In the genomic region with DNA sequence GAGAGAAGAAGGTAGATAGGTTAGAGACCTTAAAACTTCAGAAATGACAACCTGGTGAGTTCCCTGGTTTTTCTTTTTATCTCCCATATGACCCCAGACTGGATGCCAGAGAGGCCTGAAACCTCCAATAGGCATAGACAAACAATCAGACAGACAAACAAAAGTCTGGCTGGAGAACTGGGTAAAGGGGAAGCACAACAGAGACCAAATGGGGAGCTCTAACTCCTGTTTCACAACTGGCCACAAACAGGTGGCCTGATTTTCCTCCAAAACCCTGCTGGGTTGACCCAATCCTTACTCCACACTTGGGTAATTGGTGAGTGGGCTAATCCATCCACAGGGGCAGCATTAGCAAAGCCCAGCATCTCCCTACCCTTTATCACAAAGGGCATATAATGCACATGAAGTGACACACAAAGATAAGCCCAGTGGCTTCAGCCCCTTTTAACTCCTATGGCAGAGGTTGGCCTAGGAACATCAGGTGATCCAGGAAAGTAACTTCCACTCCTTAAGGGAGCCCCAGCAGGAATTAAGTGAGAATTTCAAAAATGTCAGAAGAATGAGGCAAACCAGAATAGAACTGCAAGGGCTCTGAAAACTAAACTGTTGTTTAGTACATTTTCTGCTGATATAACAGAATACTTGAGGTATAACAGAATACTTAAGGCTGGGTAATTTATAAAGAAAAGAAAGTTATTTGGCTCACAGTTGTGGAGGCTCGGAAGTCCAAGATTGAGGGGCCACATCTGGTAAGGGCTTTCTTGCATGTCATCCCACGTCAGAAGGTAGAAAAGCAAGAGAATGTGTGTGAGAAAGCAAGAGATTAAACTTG, we compare ENCODE assay signal across 2 cellular contexts.
TF ChIP-seq lines count a peak whose summit lies in the region.

No MANE protein-coding gene starts in this region.

TF ChIP-seq in A549, 52 proteins besides CTCF, POLR2A, EP300 and RAD21:
- TF ChIP-seq CBX2 (IDR thresholded peaks at IDR 0.05; ENCODE audit: borderline replicate concordance, low read depth) (no peak), SMC3 (IDR thresholded peaks at IDR 0.05) (no peak), ZSCAN20 (CRISPR knock-in tag; IDR thresholded peaks at IDR 0.05) (no peak), MAFK (IDR thresholded peaks at IDR 0.05; ENCODE audit: partially characterized antibody) (peak; percentile 72)

TF ChIP-seq in K562, 482 proteins besides CTCF, POLR2A, EP300 and RAD21:
- no peak for TF ChIP-seq NFRKB (IDR thresholded peaks at IDR 0.05; ENCODE audit: low read depth)
- no peak for TF ChIP-seq ELF4 (CRISPR knock-in tag; IDR thresholded peaks at IDR 0.05)
- no peak for TF ChIP-seq MTA3 (IDR thresholded peaks at IDR 0.05; ENCODE audit: borderline replicate concordance)
- no peak for TF ChIP-seq FOXJ3 (CRISPR knock-in tag; IDR thresholded peaks at IDR 0.05)
- TF ChIP-seq C11orf30 (IDR thresholded peaks at IDR 0.05; ENCODE audit: low read depth), result peak; percentile 71
- TF ChIP-seq CBFA2T3 (IDR thresholded peaks at IDR 0.05), result 0 out of 2 replicates have a peak, but pooled peaks have one; percentile 8
- TF ChIP-seq, protein P1, sequence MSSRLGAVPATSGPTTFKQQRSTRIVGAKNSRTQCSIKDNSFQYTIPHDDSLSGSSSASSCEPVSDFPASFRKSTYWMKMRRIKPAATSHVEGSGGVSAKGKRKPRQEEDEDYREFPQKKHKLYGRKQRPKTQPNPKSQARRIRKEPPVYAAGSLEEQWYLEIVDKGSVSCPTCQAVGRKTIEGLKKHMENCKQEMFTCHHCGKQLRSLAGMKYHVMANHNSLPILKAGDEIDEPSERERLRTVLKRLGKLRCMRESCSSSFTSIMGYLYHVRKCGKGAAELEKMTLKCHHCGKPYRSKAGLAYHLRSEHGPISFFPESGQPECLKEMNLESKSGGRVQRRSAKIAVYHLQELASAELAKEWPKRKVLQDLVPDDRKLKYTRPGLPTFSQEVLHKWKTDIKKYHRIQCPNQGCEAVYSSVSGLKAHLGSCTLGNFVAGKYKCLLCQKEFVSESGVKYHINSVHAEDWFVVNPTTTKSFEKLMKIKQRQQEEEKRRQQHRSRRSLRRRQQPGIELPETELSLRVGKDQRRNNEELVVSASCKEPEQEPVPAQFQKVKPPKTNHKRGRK (tag; IDR thresholded peaks at IDR 0.05), result no peak
- no peak for TF ChIP-seq KLF1 (tag; IDR thresholded peaks at IDR 0.05)
- TF ChIP-seq MTA2 (IDR thresholded peaks at IDR 0.05; ENCODE audit: low read depth), result no peak
- peak; percentile 84 for TF ChIP-seq ZNF316 (IDR thresholded peaks at IDR 0.05)
- TF ChIP-seq RNF219 (CRISPR knock-in tag; IDR thresholded peaks at IDR 0.05), result no peak
- no peak for TF ChIP-seq HLTF (IDR thresholded peaks at IDR 0.05)
- TF ChIP-seq HDAC6 (IDR thresholded peaks at IDR 0.05; ENCODE audit: low read depth, low read length), result no peak
- no peak for TF ChIP-seq RUNX1 (IDR thresholded peaks at IDR 0.05; ENCODE audit: low read depth)
- peak; percentile 65 for TF ChIP-seq MAFG (tag; conservative IDR thresholded peaks at IDR 0.05)
- no peak for TF ChIP-seq MEIS2 (IDR thresholded peaks at IDR 0.05; ENCODE audit: partially characterized antibody)
- no peak for TF ChIP-seq ZHX1 (conservative IDR thresholded peaks at IDR 0.05; ENCODE audit: low read length)
- 0 out of 2 replicates have a peak, but pooled peaks have one; percentile 14 for TF ChIP-seq MAFF (IDR thresholded peaks at IDR 0.05; ENCODE audit: low read length)
